22 cellular contexts compared by ENCODE assay signal in the genomic region with DNA sequence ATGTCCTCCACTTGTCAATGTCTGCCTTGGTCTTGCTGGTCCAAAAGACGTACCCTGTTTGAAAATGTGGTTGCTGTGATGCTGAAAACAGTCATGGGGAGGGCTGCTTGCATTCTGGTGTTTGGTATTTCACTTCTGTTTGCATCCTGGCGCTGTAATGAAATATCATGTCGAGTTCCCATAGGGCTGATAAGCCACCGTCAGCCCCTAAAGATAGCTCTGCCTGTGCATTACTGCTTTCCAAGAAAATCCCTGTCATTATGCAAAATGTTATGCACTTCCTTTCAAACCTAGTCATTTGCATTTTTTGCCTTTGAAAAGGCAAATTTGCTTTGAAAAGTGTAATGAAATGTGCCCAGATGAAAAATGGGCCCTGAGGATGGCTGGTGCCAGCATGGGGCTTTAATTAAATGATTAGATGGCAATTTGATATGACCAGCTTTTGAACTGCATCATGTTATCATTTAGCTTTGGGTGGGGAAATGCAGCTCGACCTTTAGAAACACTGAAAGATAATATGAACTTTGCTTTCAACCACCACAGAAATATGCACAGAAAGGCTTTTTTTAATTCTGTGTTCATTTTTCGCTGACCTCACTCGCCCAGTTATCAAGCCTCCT.
DNase-seq lines count a peak whose midpoint lies in the region; ATAC-seq, FAIRE-seq and TF ChIP-seq lines count a peak whose summit lies in the region.
"Had no signal": no experiment of that assay in that cellular context is flagged by ENCODE, and none has a peak within 500 bp of the region (broad histone marks: within the 10 kb centered on the region; RNA-seq: fewer than 3 reads in every experiment).

No MANE protein-coding gene starts in this region.

- no peaks in the 10 kb centered on the region for H3K27me3 Mint-ChIP-seq in Caco-2 (ENCODE audit: insufficient read depth, unreplicated experiment)

- H3K56ac ChIP-seq in mesendoderm (ENCODE audit: low read length) = no peak overlapping the region

- H3K9me3 ChIP-seq in Caco-2 = no peaks in the 10 kb centered on the region
- no peaks in the 10 kb centered on the region for H3K9me3 ChIP-seq in HepG2 (ENCODE audit: low read length)

- H3K4me3 ChIP-seq in Caco-2 (ENCODE audit: low read depth, low read length) (no peak overlapping the region), mesendoderm (ENCODE audit: low read length) (no peak overlapping the region), HepG2 (replicated peaks in 1 of 3; ENCODE audit: insufficient read depth in 1 of 3, low read depth in 2 of 3, low read length in 3 of 3) (no peak overlapping the region)
- H3K4me3 ChIP-seq: GM12878, GM23248 had no signal

- no peak for ATAC-seq in HepG2
- ATAC-seq: PC-3 had no signal

- H3K9ac ChIP-seq in mesendoderm (ENCODE audit: low read length) (no peak overlapping the region), HepG2 (ENCODE audit: insufficient read depth, low read depth, low read length) (no peak overlapping the region)
- H3K9ac ChIP-seq: GM23248 had no signal

- no peak overlapping the region for H4K8ac ChIP-seq in mesendoderm (ENCODE audit: low read depth, low read length)

- H4K20me1 ChIP-seq in HepG2 (ENCODE audit: insufficient read depth, low read length) = no peaks in the 10 kb centered on the region

- H2BK120ac ChIP-seq in mesendoderm (ENCODE audit: low read depth, low read length) = no peak overlapping the region

- H3K4me1 Mint-ChIP-seq in Caco-2 (ENCODE audit: low read depth, unreplicated experiment) = peaks cover 6% of the 10 kb centered on the region

- H3K4me2 ChIP-seq in mesendoderm (ENCODE audit: low read length) (no peak overlapping the region), HepG2 (ENCODE audit: low read depth, low read length) (no peak overlapping the region)

- H3K36me3 ChIP-seq in Caco-2 (ENCODE audit: control insufficient read depth, insufficient read depth, low read length) (no peaks in the 10 kb centered on the region), mesendoderm (ENCODE audit: control insufficient read depth, insufficient read depth, low read length) (no peaks in the 10 kb centered on the region), HepG2 (replicated peaks in 1 of 2; ENCODE audit: control insufficient read depth in 1 of 2, insufficient read depth in 2 of 2, low read length in 2 of 2) (no peaks in the 10 kb centered on the region)

- CTCF ChIA-PET in Caco-2 (lab: Charles Lee) (no interaction called here), HepG2 (lab: Yijun Ruan, JAX; ENCODE audit: low intra/inter-chr PET ratio, low total read pairs) (no interaction called here)

- H3K4me1 ChIP-seq in Caco-2 (peaks cover 37% of the 10 kb centered on the region), mesendoderm (ENCODE audit: control insufficient read depth, low read depth, low read length) (no peaks in the 10 kb centered on the region), HepG2 (ENCODE audit: insufficient read depth, low read length) (no peaks in the 10 kb centered on the region)

- peaks cover 6% of the 10 kb centered on the region for H3K9me3 Mint-ChIP-seq in Caco-2 (ENCODE audit: unreplicated experiment)
- H3K9me3 Mint-ChIP-seq: H9 had no signal

- H3K18ac ChIP-seq in mesendoderm (ENCODE audit: low read length) = no peak overlapping the region

- H3K4ac ChIP-seq in mesendoderm (ENCODE audit: low read depth, low read length) = no peak overlapping the region

- H2BK15ac ChIP-seq in mesendoderm (replicated peaks; ENCODE audit: low read depth) = no peak overlapping the region

- TF ChIP-seq EP300 in HepG2 (IDR thresholded peaks at IDR 0.05; ENCODE audit: low read depth in 2 of 2, low read length in 2 of 2) (no peak), HepG2 (CRISPR knock-in tag; IDR thresholded peaks at IDR 0.05; ENCODE audit: borderline replicate concordance) (no peak)

- WGBS in mesendoderm (ENCODE audit: extremely low coverage, insufficient coverage, low lambda C conversion rate) = no CpG with 5 or more reads among the region's 7 CpGs
- WGBS in HepG2 (ENCODE audit: low lambda C conversion rate) = 4% methylated on average over 7 of the region's 7 CpGs

- TF ChIP-seq CTCF in Caco-2 (IDR thresholded peaks at IDR 0.05; ENCODE audit: insufficient read depth in 1 of 2, low read depth in 1 of 2, low read length in 1 of 2, severe bottlenecking in 1 of 2, unreplicated experiment in 1 of 2) = no peak
- TF ChIP-seq CTCF in HepG2 (CRISPR knock-in tag; IDR thresholded peaks at IDR 0.05) = no peak

- H3K36me3 Mint-ChIP-seq in Caco-2 (ENCODE audit: insufficient read depth, unreplicated experiment) = no peaks in the 10 kb centered on the region

- BruUV-seq in Caco-2 (replicated peaks; lab: Mats Ljungman, UMichigan) (no TSS peak), HepG2 (replicated peaks; lab: Mats Ljungman, UMichigan) (no TSS peak)

- POLR2A ChIA-PET in Caco-2 (lab: Charles Lee) = no interaction called here
- POLR2A ChIA-PET in HepG2 (lab: Yijun Ruan, JAX) = no interaction called here

- no peak overlapping the region for H3K23ac ChIP-seq in mesendoderm (ENCODE audit: low read length)

- H3K27ac ChIP-seq in mesendoderm (ENCODE audit: low read depth, low read length) (no peak overlapping the region), HepG2 (ENCODE audit: extremely low read length, insufficient read depth, low read length) (no peak overlapping the region)
- H3K27ac ChIP-seq: 22Rv1, GM23248 had no signal

- H2AFZ ChIP-seq in HepG2 (ENCODE audit: low read length) = no peak overlapping the region
- H2AFZ ChIP-seq: GM23248 had no signal

- H4K5ac ChIP-seq in mesendoderm (ENCODE audit: low read length) = no peak overlapping the region

- peak overlapping the region; percentile 36 for H3K27ac Mint-ChIP-seq in Caco-2 (ENCODE audit: unreplicated experiment)
- H3K27ac Mint-ChIP-seq: H9 had no signal

- H2AK5ac ChIP-seq in mesendoderm (ENCODE audit: low read length) = no peak overlapping the region

- H3K79me1 ChIP-seq in mesendoderm (ENCODE audit: low read length) = no peaks in the 10 kb centered on the region

- H3K27me3 ChIP-seq in Caco-2 (replicated peaks; ENCODE audit: control insufficient read depth, insufficient read depth, low read length) = no peaks in the 10 kb centered on the region
- H3K27me3 ChIP-seq in mesendoderm (ENCODE audit: insufficient read depth, low read length, poor library complexity) = no peaks in the 10 kb centered on the region
- H3K27me3 ChIP-seq in HepG2 (ENCODE audit: control insufficient read depth in 1 of 2, insufficient read depth in 2 of 2, low read length in 2 of 2) = no peaks in the 10 kb centered on the region

- no peak for FAIRE-seq in HepG2 (lab: Jason Lieb, UNC)
- FAIRE-seq: GM12878 had no signal

- in situ Hi-C loops in HepG2 (cut with HindIII; ENCODE audit: extremely low pct_ligation_motif_present, low pct_unique_long_range_greater_than_20kb) = no loop called here

- peak; percentile 46 for DNase-seq in DMS 273 (lab: John Stamatoyannopoulos, UW; ENCODE audit: unreplicated experiment)
- no peak for DNase-seq in DMS 273 treated with DMSO at 0.1 percent for 48 hours (lab: John Stamatoyannopoulos, UW)
- no peak for DNase-seq in Caco-2
- peak; percentile 83 for DNase-seq in NCI-H69 (lab: John Stamatoyannopoulos, UW)
- peak; percentile 39 for DNase-seq in mesendoderm
- DNase-seq in activated gamma-delta T cell (lab: John Stamatoyannopoulos, UW) = no peak
- no peak for DNase-seq in activated gamma-delta T cell treated with Interleukin-2 at 50 U/mL for 16 hours
- no peak for DNase-seq in HepG2 (ENCODE audit: low spot score)
- DNase-seq: DMS79; EL; GDM1; H9; Karpas-422; NCI-H1092 treated with DMSO at 0.1 percent for 48 hours; NCI-H187; NCI-H2081 treated with DMSO at 0.1 percent for 48 hours; NCI-H2171; NK-92 treated with Interleukin-12 subunit alpha and Interleukin-12 subunit beta, amount 100 ng/mL, for 24 hours; PC-3 had no signal

- H3K79me2 ChIP-seq in mesendoderm (ENCODE audit: control insufficient read depth, insufficient read depth, low read length) = no peaks in the 10 kb centered on the region
- no peaks in the 10 kb centered on the region for H3K79me2 ChIP-seq in HepG2 (ENCODE audit: insufficient read depth, low read length)

- H2BK5ac ChIP-seq in mesendoderm (ENCODE audit: low read length) = no peak overlapping the region

- H3K4me3 Mint-ChIP-seq in Caco-2 (ENCODE audit: unreplicated experiment) = no peak overlapping the region
- H3K4me3 Mint-ChIP-seq: H9 had no signal

- no peak for TF ChIP-seq POLR2A in HepG2 (IDR thresholded peaks at IDR 0.05; ENCODE audit: insufficient read depth in 1 of 2, low read depth in 2 of 2, low read length in 2 of 2)

- intact Hi-C loops in Caco-2 (cut with micrococcal nuclease; ENCODE audit: unreplicated experiment) = loop anchor here (1.0 kb wide), 1 partner anchor 8 kb away; no protein-coding TSS in a partner anchor
- intact Hi-C loops in HepG2 (cut with micrococcal nuclease; ENCODE audit: unreplicated experiment) = no loop called here

- no peak for TF ChIP-seq RAD21 in HepG2 (CRISPR knock-in tag; IDR thresholded peaks at IDR 0.05)

TF ChIP-seq in HepG2, 621 proteins besides CTCF, POLR2A, EP300 and RAD21 (continues in another document):
- TF ChIP-seq, protein P1, sequence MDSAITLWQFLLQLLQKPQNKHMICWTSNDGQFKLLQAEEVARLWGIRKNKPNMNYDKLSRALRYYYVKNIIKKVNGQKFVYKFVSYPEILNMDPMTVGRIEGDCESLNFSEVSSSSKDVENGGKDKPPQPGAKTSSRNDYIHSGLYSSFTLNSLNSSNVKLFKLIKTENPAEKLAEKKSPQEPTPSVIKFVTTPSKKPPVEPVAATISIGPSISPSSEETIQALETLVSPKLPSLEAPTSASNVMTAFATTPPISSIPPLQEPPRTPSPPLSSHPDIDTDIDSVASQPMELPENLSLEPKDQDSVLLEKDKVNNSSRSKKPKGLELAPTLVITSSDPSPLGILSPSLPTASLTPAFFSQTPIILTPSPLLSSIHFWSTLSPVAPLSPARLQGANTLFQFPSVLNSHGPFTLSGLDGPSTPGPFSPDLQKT (CRISPR knock-in tag; IDR thresholded peaks at IDR 0.05; ENCODE audit: borderline replicate concordance) = no peak
- TF ChIP-seq ZNF839 (CRISPR knock-in tag; IDR thresholded peaks at IDR 0.05; ENCODE audit: borderline replicate concordance) = no peak
- no peak for TF ChIP-seq ZNF225 (CRISPR knock-in tag; IDR thresholded peaks at IDR 0.05)
- TF ChIP-seq YY1 (IDR thresholded peaks at IDR 0.05; ENCODE audit: insufficient read depth, insufficient replicate concordance, low read depth, low read length) = no peak
- TF ChIP-seq ZNF607 (CRISPR knock-in tag; IDR thresholded peaks at IDR 0.05; ENCODE audit: borderline replicate concordance) = no peak
- TF ChIP-seq SRSF9 (IDR thresholded peaks at IDR 0.05; ENCODE audit: borderline replicate concordance, insufficient read depth, low read depth, low read length, poor library complexity, severe bottlenecking) = no peak
- TF ChIP-seq ZNF343 (CRISPR knock-in tag; IDR thresholded peaks at IDR 0.05) = no peak
- TF ChIP-seq ZNF616 (CRISPR knock-in tag; IDR thresholded peaks at IDR 0.05; ENCODE audit: low read depth) = no peak
- TF ChIP-seq BRCA1 (CRISPR knock-in tag; IDR thresholded peaks at IDR 0.05) = no peak
- TF ChIP-seq, protein P2, sequence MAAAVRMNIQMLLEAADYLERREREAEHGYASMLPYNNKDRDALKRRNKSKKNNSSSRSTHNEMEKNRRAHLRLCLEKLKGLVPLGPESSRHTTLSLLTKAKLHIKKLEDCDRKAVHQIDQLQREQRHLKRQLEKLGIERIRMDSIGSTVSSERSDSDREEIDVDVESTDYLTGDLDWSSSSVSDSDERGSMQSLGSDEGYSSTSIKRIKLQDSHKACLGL (CRISPR knock-in tag; IDR thresholded peaks at IDR 0.05) = no peak

Comparison
In these comparisons a context has a peak if more than half of its experiments do, and no peak if none do; other contexts are left out.
1. DNase-seq: peak in DMS 273 (single experiment), NCI-H69 (single experiment) and mesendoderm (single experiment); none in DMS 273 treated with DMSO at 0.1 percent for 48 hours (single experiment), Caco-2 (0 of 2), activated gamma-delta T cell (single experiment), activated gamma-delta T cell treated with Interleukin-2 at 50 U/mL for 16 hours (single experiment) and HepG2 (single experiment).